ENCODE assay signal across 30 cellular contexts in the genomic region with DNA sequence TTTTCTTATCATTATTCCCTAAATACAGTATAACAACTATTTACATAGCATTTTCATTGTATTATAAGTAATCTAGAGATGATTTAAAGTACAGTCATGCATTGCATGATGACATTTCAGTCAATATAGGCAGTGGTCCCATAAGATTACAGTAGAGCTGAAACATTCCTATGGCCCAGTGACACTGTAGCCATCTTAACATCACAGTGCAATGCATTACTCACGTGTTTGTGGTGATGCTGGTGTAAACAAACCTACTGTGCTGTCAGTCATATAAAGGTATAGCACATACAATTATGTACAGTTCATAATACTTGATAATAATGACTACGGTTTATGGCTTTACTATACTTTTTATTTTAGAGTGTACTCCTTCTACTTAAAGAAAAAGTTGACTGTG.
"Had no signal": no experiment of that assay in that cellular context is flagged by ENCODE, and none has a peak within 500 bp of the region (broad histone marks: within the 10 kb centered on the region; RNA-seq: fewer than 3 reads in every experiment).

No MANE protein-coding gene starts in this region.

- H3K27me3 Mint-ChIP-seq: activated CD4-positive, alpha-beta memory T cell treated with anti-CD3 and anti-CD28 coated beads, Interleukin-2, amount 10 ng/mL, durations not matched to agents 7 days and 5 days; activated T-cell treated with anti-CD3 and anti-CD28 coated beads, Interleukin-2, amount 50 U/mL, for 24 hours; central memory CD8-positive, alpha-beta T cell; dendritic cell treated with granulocyte-macrophage colony-stimulating factor and Interleukin-4, amounts not matched to agents 40 ng/mL and 50 ng/mL, for 4 days; effector memory CD8-positive, alpha-beta T cell; T-helper 17 cell had no signal

- H3K9me3 Mint-ChIP-seq: activated CD4-positive, alpha-beta memory T cell treated with anti-CD3 and anti-CD28 coated beads, Interleukin-2, amount 10 ng/mL, durations not matched to agents 7 days and 5 days; activated CD4-positive, alpha-beta T cell treated with anti-CD3 and anti-CD28 coated beads, Interleukin-2, amount 10 ng/mL, durations not matched to agents 7 days and 5 days; activated naive CD4-positive, alpha-beta T cell treated with anti-CD3 and anti-CD28 coated beads, Interleukin-2, amount 10 ng/mL, durations not matched to agents 7 days and 5 days; activated naive CD4-positive, alpha-beta T cell treated with anti-CD3 and anti-CD28 coated beads, Interleukin-2, amount 50 U/mL, for 72 hours; activated naive CD8-positive, alpha-beta T cell treated with anti-CD3 and anti-CD28 coated beads, Interleukin-2, amount 10 ng/mL, durations not matched to agents 7 days and 5 days; activated T-cell treated with anti-CD3 and anti-CD28 coated beads, Interleukin-2, amount 50 U/mL, for 24 hours; activated T-cell treated with anti-CD3 and anti-CD28 coated beads, Interleukin-2, amount 50 U/mL, for 72 hours; central memory CD8-positive, alpha-beta T cell; dendritic cell treated with granulocyte-macrophage colony-stimulating factor and Interleukin-4, amounts not matched to agents 40 ng/mL and 50 ng/mL, for 4 days; effector memory CD8-positive, alpha-beta T cell; T-helper 2 cell treated with Interferon-gamma antibody and Interleukin-4, amounts not matched to agents 5 μg/mL and 100 μg/mL, for 36 hours had no signal

- H2AFZ ChIP-seq: hepatocyte had no signal

- H3K4me2 ChIP-seq: hepatocyte had no signal

- H3K27me3 ChIP-seq: brain microvascular endothelial cell, dorsolateral prefrontal cortex, esophagus squamous epithelium, gastroesophageal sphincter, heart right ventricle, hepatocyte had no signal

- ATAC-seq: activated naive CD4-positive, alpha-beta T cell treated with anti-CD3 and anti-CD28 coated beads, Interleukin-2, amount 50 U/mL, for 72 hours; activated T-cell treated with anti-CD3 and anti-CD28 coated beads, Interleukin-2, amount 50 U/mL, for 72 hours; effector memory CD8-positive, alpha-beta T cell; gastroesophageal sphincter; heart right ventricle; T-helper 17 cell had no signal

- H3K79me2 ChIP-seq: hepatocyte had no signal

- H3K9me3 ChIP-seq: esophagus squamous epithelium, gastroesophageal sphincter, heart right ventricle had no signal

- H3K4me3 Mint-ChIP-seq: activated CD4-positive, alpha-beta memory T cell treated with anti-CD3 and anti-CD28 coated beads, Interleukin-2, amount 10 ng/mL, durations not matched to agents 7 days and 5 days; activated CD4-positive, alpha-beta T cell treated with anti-CD3 and anti-CD28 coated beads, Interleukin-2, amount 10 ng/mL, durations not matched to agents 7 days and 5 days; activated naive CD4-positive, alpha-beta T cell treated with anti-CD3 and anti-CD28 coated beads, Interleukin-2, amount 10 ng/mL, durations not matched to agents 7 days and 5 days; activated naive CD8-positive, alpha-beta T cell treated with anti-CD3 and anti-CD28 coated beads, Interleukin-2, amount 10 ng/mL, durations not matched to agents 7 days and 5 days; activated T-cell treated with anti-CD3 and anti-CD28 coated beads, Interleukin-2, amount 50 U/mL, for 24 hours; activated T-cell treated with anti-CD3 and anti-CD28 coated beads, Interleukin-2, amount 50 U/mL, for 72 hours; central memory CD8-positive, alpha-beta T cell; dendritic cell treated with granulocyte-macrophage colony-stimulating factor and Interleukin-4, amounts not matched to agents 40 ng/mL and 50 ng/mL, for 4 days; effector memory CD8-positive, alpha-beta T cell; T-helper 17 cell; T-helper 2 cell treated with Interferon-gamma antibody and Interleukin-4, amounts not matched to agents 5 μg/mL and 100 μg/mL, for 36 hours had no signal

- H3K4me1 ChIP-seq: esophagus squamous epithelium had no signal

- H3K27ac ChIP-seq: brain microvascular endothelial cell, coronary artery, dorsolateral prefrontal cortex, esophagus squamous epithelium, gastroesophageal sphincter, heart right ventricle, hepatocyte had no signal

- H3K36me3 Mint-ChIP-seq: activated naive CD4-positive, alpha-beta T cell treated with anti-CD3 and anti-CD28 coated beads, Interleukin-2, amount 50 U/mL, for 72 hours had no signal

- H3K27ac Mint-ChIP-seq: activated CD4-positive, alpha-beta memory T cell treated with anti-CD3 and anti-CD28 coated beads, Interleukin-2, amount 10 ng/mL, durations not matched to agents 7 days and 5 days; activated CD4-positive, alpha-beta T cell treated with anti-CD3 and anti-CD28 coated beads, Interleukin-2, amount 10 ng/mL, durations not matched to agents 7 days and 5 days; activated naive CD4-positive, alpha-beta T cell treated with anti-CD3 and anti-CD28 coated beads, Interleukin-2, amount 10 ng/mL, durations not matched to agents 7 days and 5 days; activated naive CD4-positive, alpha-beta T cell treated with anti-CD3 and anti-CD28 coated beads, Interleukin-2, amount 50 U/mL, for 72 hours; activated naive CD8-positive, alpha-beta T cell treated with anti-CD3 and anti-CD28 coated beads, Interleukin-2, amount 10 ng/mL, durations not matched to agents 7 days and 5 days; activated T-cell treated with anti-CD3 and anti-CD28 coated beads, Interleukin-2, amount 50 U/mL, for 24 hours; activated T-cell treated with anti-CD3 and anti-CD28 coated beads, Interleukin-2, amount 50 U/mL, for 72 hours; dendritic cell treated with granulocyte-macrophage colony-stimulating factor and Interleukin-4, amounts not matched to agents 40 ng/mL and 50 ng/mL, for 4 days; effector memory CD8-positive, alpha-beta T cell; T-helper 17 cell; T-helper 2 cell treated with Interferon-gamma antibody and Interleukin-4, amounts not matched to agents 5 μg/mL and 100 μg/mL, for 36 hours had no signal

- DNase-seq: activated CD4-positive, alpha-beta memory T cell treated with anti-CD3 and anti-CD28 coated beads, Interleukin-2, amount 10 ng/mL, durations not matched to agents 7 days and 5 days; activated CD4-positive, alpha-beta T cell treated with anti-CD3 and anti-CD28 coated beads for 4 hours; activated CD4-positive, alpha-beta T cell treated with anti-CD3 and anti-CD28 coated beads, Interleukin-2, amount 10 ng/mL, durations not matched to agents 7 days and 5 days; activated CD4-positive, alpha-beta T cell treated with anti-CD3 and anti-CD28 coated beads, Interleukin-2, amount 50 U/mL, for 4 hours; activated CD4-positive, CD25-positive, alpha-beta regulatory T cell; activated CD4-positive, CD25-positive, alpha-beta regulatory T cell treated with anti-CD3 and anti-CD28 coated beads, Interleukin-2, amount 50 U/mL, for 72 hours; activated CD8-positive, alpha-beta memory T cell treated with anti-CD3 and anti-CD28 coated beads, Interleukin-2, amount 50 U/mL, for 48 hours; activated gamma-delta T cell; activated naive CD4-positive, alpha-beta T cell; activated naive CD4-positive, alpha-beta T cell treated with anti-CD3 and anti-CD28 coated beads, Interleukin-2, amount 10 ng/mL, durations not matched to agents 7 days and 5 days; activated naive CD8-positive, alpha-beta T cell treated with anti-CD3 and anti-CD28 coated beads, Interleukin-2, amount 10 ng/mL, durations not matched to agents 7 days and 5 days; activated T-cell treated with anti-CD3 and anti-CD28 coated beads for 4 hours; activated T-cell treated with anti-CD3 and anti-CD28 coated beads, Interleukin-2, amount 50 U/mL, for 24 hours; activated T-cell treated with anti-CD3 and anti-CD28 coated beads, Interleukin-2, amount 50 U/mL, for 72 hours; anterior cingulate cortex; brain microvascular endothelial cell; dorsolateral prefrontal cortex; effector memory CD8-positive, alpha-beta T cell; esophagus squamous epithelium; foreskin melanocyte; heart right ventricle; T-helper 17 cell; T1000 had no signal

- H3K4me3 ChIP-seq: coronary artery, dorsolateral prefrontal cortex, esophagus squamous epithelium, gastroesophageal sphincter, heart right ventricle, hepatocyte had no signal
